Comparison of ENCODE assay signal across 14 cellular contexts in the genomic region with DNA sequence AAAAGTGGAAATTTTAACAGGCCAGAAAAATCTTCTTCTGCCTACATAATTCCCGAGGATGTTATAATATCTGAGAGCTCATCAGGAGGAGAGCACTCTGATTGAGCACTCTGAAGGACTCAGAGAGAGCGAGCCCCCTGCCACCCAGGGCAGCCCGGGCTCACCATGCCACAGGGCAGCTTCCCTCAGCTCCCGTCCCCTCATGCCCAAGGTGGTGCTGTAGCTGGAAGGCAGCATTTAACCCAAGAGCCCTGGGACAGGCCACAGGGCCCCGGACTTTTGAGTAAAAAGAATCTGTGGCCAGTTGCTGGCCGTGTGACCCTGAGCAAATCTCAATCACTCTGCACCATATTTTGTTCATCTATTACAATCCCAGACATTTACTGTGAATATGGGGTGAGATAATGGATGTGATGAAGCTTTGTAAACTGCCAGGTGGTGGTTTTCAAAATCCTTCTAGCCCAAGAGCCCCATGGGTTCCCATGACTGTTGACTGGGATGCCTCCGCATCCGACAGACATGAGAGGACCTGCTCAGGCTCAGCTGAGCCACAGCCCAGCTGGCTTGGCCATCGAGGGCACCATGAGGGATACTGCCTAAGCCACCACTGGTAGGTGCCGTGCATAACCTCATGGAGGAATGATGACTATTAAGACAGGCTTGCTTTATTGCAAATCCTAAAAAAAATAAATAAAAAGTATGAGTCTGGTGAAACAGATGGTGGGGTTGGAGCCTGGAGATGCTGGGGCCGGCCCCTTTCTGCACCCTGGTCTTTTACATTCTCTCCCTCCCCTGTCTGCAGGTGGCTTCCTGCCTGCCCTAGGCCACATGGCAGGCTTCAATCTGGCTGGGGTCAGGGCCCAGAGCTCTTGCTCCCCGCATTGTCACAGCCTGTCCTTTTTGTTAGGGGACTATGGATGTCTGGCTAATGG.
"Had no signal": no experiment of that assay in that cellular context is flagged by ENCODE, and none has a peak within 500 bp of the region (broad histone marks: within the 10 kb centered on the region; RNA-seq: fewer than 3 reads in every experiment).

No MANE protein-coding gene starts in this region.

- H3K36me3 Mint-ChIP-seq: activated CD4-positive, alpha-beta memory T cell treated with anti-CD3 and anti-CD28 coated beads for 36 hours; naive thymus-derived CD8-positive, alpha-beta T cell; T-cell had no signal

- H3K9me3 ChIP-seq: gastrocnemius medialis, right atrium auricular region, testis, transverse colon had no signal

- DNase-seq: activated CD8-positive, alpha-beta memory T cell treated with anti-CD3 and anti-CD28 coated beads, Interleukin-2, amount 50 U/mL, for 4 hours; activated gamma-delta T cell; amniotic stem cell; kidney had no signal

- H3K36me3 ChIP-seq: brain microvascular endothelial cell, gastrocnemius medialis, right atrium auricular region, transverse colon had no signal

- H3K4me3 ChIP-seq: gastrocnemius medialis, right atrium auricular region, testis, transverse colon had no signal

- H3K27me3 Mint-ChIP-seq: activated CD4-positive, alpha-beta memory T cell treated with anti-CD3 and anti-CD28 coated beads for 36 hours had no signal

- H3K27ac Mint-ChIP-seq: activated CD4-positive, alpha-beta memory T cell treated with anti-CD3 and anti-CD28 coated beads for 36 hours; T-cell; T-helper 2 cell treated with Interferon-gamma antibody and Interleukin-4, amounts not matched to agents 5 μg/mL and 100 μg/mL, for 36 hours had no signal

- H3K4me1 ChIP-seq: gastrocnemius medialis, testis had no signal

- H3K9me3 Mint-ChIP-seq: activated CD4-positive, alpha-beta memory T cell treated with anti-CD3 and anti-CD28 coated beads for 36 hours; naive thymus-derived CD8-positive, alpha-beta T cell; neural crest cell; T-cell; T-helper 2 cell treated with Interferon-gamma antibody and Interleukin-4, amounts not matched to agents 5 μg/mL and 100 μg/mL, for 36 hours had no signal

- H3K4me3 Mint-ChIP-seq: activated CD4-positive, alpha-beta memory T cell treated with anti-CD3 and anti-CD28 coated beads for 36 hours had no signal

- H3K27ac ChIP-seq: brain microvascular endothelial cell, gastrocnemius medialis, right atrium auricular region, testis, transverse colon had no signal

- H3K27me3 ChIP-seq: brain microvascular endothelial cell, gastrocnemius medialis, right atrium auricular region, testis, transverse colon had no signal
